Comparison of ENCODE assay signal across 8 cellular contexts in genomic region chr5:77852068-77852513, GRCh38.
DNase-seq lines count a peak whose midpoint lies in the region; ATAC-seq and TF ChIP-seq lines count a peak whose summit lies in the region.

No MANE protein-coding gene starts in this region.

- CTCF ChIA-PET in T-cell (lab: Charles Lee): interaction anchor here in 1 of 2 donors (0.6 to 0.7 kb wide), 2 partner anchors 44 to 48 kb away, joined by 3 to 4 read pairs; no protein-coding TSS in a partner anchor
- CTCF ChIA-PET in RWPE1 (lab: Yijun Ruan, JAX): no interaction called here

- H3K27ac ChIP-seq in rectal smooth muscle tissue (ENCODE audit: low read depth, low read length): peak overlapping the region; percentile 75
- H3K27ac ChIP-seq in RWPE1: no peak overlapping the region

- H3K36me3 Mint-ChIP-seq in T-cell: no peaks in the 10 kb centered on the region

- no peaks in the 10 kb centered on the region for H3K36me3 ChIP-seq in rectal smooth muscle tissue (ENCODE audit: control insufficient read depth, insufficient read depth, low read length)

- H3K4me3 Mint-ChIP-seq in T-cell: peak overlapping the region; percentile 75 to 86 (median 81)

- POLR2A ChIA-PET in T-cell (lab: Charles Lee): no interaction called here
- POLR2A ChIA-PET in RWPE1 (lab: Yijun Ruan, JAX; ENCODE audit: low non-redundant PET): no interaction called here

- no peak overlapping the region for H3K27ac Mint-ChIP-seq in T-cell

- H3K9ac ChIP-seq in rectal smooth muscle tissue (ENCODE audit: low read length): no peak overlapping the region

- DNase-seq in T-cell: no peak
- DNase-seq in fibroblast of villous mesenchyme (ENCODE audit: low read depth): no peak
- no peak for DNase-seq in DMS114 treated with DMSO at 0.1 percent for 48 hours (lab: John Stamatoyannopoulos, UW; ENCODE audit: unreplicated experiment)
- no peak for DNase-seq in RWPE1 (ENCODE audit: low spot score)

- TF ChIP-seq CTCF in fibroblast of villous mesenchyme (IDR thresholded peaks at IDR 0.05; ENCODE audit: insufficient read depth, low read depth, low read length) (no peak), RWPE1 (conservative IDR thresholded peaks at IDR 0.05; ENCODE audit: low read depth) (no peak)

- H3K4me3 ChIP-seq in GM08714 (ENCODE audit: low read length) (peak overlapping the region; percentile 79), fibroblast of villous mesenchyme (ENCODE audit: low read depth, low read length) (peak overlapping the region; percentile 61), rectal smooth muscle tissue (ENCODE audit: low read length) (peak overlapping the region; percentile 84)

- no peaks in the 10 kb centered on the region for H3K9me3 Mint-ChIP-seq in T-cell

- H3K27me3 ChIP-seq in rectal smooth muscle tissue (ENCODE audit: control insufficient read depth, insufficient read depth, low read length): peaks cover 6% of the 10 kb centered on the region

- H3K27me3 Mint-ChIP-seq in T-cell: peaks cover 5 to 33% of the 10 kb centered on the region in 2 donors

- H3K4me1 ChIP-seq in rectal smooth muscle tissue (ENCODE audit: control insufficient read depth, insufficient read depth, low read length): peaks cover 2% of the 10 kb centered on the region

- peaks cover 12 to 20% (median 20%) of the 10 kb centered on the region in 3 donors for H3K4me1 Mint-ChIP-seq in T-cell

- ATAC-seq in T-cell (replicated peaks in 1 of 4) (peak in 1 of 4 experiments; percentile 6), GM18870 (IDR thresholded peaks at IDR 0.05; ENCODE audit: unreplicated experiment) (no peak), GM19397 (IDR thresholded peaks at IDR 0.05; ENCODE audit: unreplicated experiment) (no peak)
